8 cellular contexts compared by ENCODE assay signal in genomic region chr1:205591522-205592351, GRCh38. TPM values are rescaled to one million over a fixed set of nuclear protein-coding genes. Genes with fewer than 3 reads are reported as not detected.
DNase-seq lines count a peak whose midpoint lies in the region; ATAC-seq and TF ChIP-seq lines count a peak whose summit lies in the region.

No MANE protein-coding gene starts in this region.

- peaks cover 12% of the 10 kb centered on the region for H3K36me3 Mint-ChIP-seq in central memory CD8-positive, alpha-beta T cell (ENCODE audit: insufficient read depth)

- H3K27me3 ChIP-seq in kidney epithelial cell (ENCODE audit: control insufficient read depth, insufficient read depth, low read length): no peaks in the 10 kb centered on the region

- peak overlapping the region; percentile 68 for H3K4me3 Mint-ChIP-seq in central memory CD8-positive, alpha-beta T cell

- H3K4me1 Mint-ChIP-seq in central memory CD8-positive, alpha-beta T cell: peaks cover 20% of the 10 kb centered on the region

- DNase-seq in AG08396 (ENCODE audit: low spot score) (peak; percentile 88), NCI-H345 (lab: John Stamatoyannopoulos, UW) (peak; percentile 87), kidney epithelial cell (ENCODE audit: low read depth) (no peak)
- DNase-seq in central memory CD8-positive, alpha-beta T cell (ENCODE audit: low spot score in 2 of 2): peak; percentile 86 to 95
- DNase-seq in stimulated activated CD4-positive, alpha-beta T cell treated with anti-CD3 and anti-CD28 coated beads, Interleukin-15, amount 100 ng/mL, for 48 hours (ENCODE audit: low read depth in 2 of 2): peak; percentile 79 to 87

- peak overlapping the region; percentile 36 for H3K4me3 ChIP-seq in kidney epithelial cell (ENCODE audit: low read depth, low read length)

- TF ChIP-seq CTCF in kidney epithelial cell (IDR thresholded peaks at IDR 0.05; ENCODE audit: insufficient read depth, low read length, poor library complexity, severe bottlenecking): peak; percentile 99

- no peaks in the 10 kb centered on the region for H3K9me3 Mint-ChIP-seq in central memory CD8-positive, alpha-beta T cell

- no peaks in the 10 kb centered on the region for H3K36me3 ChIP-seq in kidney epithelial cell (ENCODE audit: control insufficient read depth, insufficient read depth, low read length)

- H3K27me3 Mint-ChIP-seq in central memory CD8-positive, alpha-beta T cell: no peaks in the 10 kb centered on the region

- ATAC-seq in GM18909 (IDR thresholded peaks at IDR 0.05; ENCODE audit: poor library complexity, unreplicated experiment) (peak; percentile 67), HG03280 (IDR thresholded peaks at IDR 0.05; ENCODE audit: unreplicated experiment) (peak; percentile 67)
- peak; percentile 83 to 87 for ATAC-seq in activated CD4-positive, CD25-positive, alpha-beta regulatory T cell treated with anti-CD3 and anti-CD28 coated beads, Interleukin-2, amount 50 U/mL, for 24 hours
- peak; percentile 84 for ATAC-seq in central memory CD8-positive, alpha-beta T cell (replicated peaks; ENCODE audit: extremely low read depth, poor library complexity, severe bottlenecking)

- peak overlapping the region; percentile 78 for H3K27ac Mint-ChIP-seq in central memory CD8-positive, alpha-beta T cell (ENCODE audit: low read depth)

RNA-seq across cellular contexts. Expression of gene ELK4, which starts 40.1 kb away (rescaled TPM):
- 16.1 and 16.7 TPM in 2 replicates for total RNA-seq in kidney epithelial cell
